Comparison of ENCODE assay signal across 1 cellular context in the genomic region with DNA sequence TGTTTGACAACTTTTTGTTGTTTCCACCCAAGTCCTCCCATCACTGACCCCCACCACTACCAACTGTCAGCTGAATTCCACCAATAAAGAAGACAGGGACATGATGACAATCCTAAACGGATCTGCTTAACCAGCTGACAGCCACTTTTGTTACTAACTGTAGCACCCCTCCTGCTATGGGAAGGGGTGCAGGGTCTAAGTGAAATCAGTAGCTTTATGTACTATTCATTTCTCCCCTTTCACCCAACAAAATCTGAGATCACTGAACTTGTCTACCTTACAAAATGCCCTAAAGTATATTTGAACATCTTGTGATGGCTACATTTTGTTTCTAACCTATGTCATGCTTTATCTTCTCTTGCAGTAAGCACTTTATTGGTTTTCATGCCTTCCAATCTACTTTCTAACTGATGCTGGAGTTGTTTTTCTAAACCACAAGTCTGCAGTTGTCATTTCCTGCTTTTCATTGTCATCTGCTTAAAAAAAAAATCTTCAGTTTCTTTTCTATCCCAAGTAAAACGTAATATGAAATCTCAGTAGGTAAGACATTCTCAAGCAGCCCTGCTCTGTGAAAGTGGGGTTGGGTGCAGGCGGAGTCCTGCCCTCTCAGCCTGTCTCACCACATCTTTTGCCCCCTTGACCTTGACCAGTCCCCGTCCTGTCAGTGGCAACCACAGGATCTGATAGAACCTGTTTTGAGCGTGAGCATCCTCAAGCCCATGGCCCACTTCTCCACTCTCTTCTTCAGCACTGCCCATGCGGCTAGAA.
TF ChIP-seq lines count a peak whose summit lies in the region.

No MANE protein-coding gene starts in this region.

TF ChIP-seq in H1, 55 proteins besides CTCF, POLR2A, EP300 and RAD21:
- TF ChIP-seq, protein P1, sequence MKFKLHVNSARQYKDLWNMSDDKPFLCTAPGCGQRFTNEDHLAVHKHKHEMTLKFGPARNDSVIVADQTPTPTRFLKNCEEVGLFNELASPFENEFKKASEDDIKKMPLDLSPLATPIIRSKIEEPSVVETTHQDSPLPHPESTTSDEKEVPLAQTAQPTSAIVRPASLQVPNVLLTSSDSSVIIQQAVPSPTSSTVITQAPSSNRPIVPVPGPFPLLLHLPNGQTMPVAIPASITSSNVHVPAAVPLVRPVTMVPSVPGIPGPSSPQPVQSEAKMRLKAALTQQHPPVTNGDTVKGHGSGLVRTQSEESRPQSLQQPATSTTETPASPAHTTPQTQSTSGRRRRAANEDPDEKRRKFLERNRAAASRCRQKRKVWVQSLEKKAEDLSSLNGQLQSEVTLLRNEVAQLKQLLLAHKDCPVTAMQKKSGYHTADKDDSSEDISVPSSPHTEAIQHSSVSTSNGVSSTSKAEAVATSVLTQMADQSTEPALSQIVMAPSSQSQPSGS (IDR thresholded peaks at IDR 0.05; ENCODE audit: low read length), result no peak
- TF ChIP-seq RFX5 (IDR thresholded peaks at IDR 0.05; ENCODE audit: borderline replicate concordance, low read depth, low read length), result no peak
- TF ChIP-seq, protein P2, sequence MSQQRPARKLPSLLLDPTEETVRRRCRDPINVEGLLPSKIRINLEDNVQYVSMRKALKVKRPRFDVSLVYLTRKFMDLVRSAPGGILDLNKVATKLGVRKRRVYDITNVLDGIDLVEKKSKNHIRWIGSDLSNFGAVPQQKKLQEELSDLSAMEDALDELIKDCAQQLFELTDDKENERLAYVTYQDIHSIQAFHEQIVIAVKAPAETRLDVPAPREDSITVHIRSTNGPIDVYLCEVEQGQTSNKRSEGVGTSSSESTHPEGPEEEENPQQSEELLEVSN (IDR thresholded peaks at IDR 0.05), result no peak
- no peak for TF ChIP-seq KDM5A (IDR thresholded peaks at IDR 0.05; ENCODE audit: low read length)
- TF ChIP-seq CBX8 (IDR thresholded peaks at IDR 0.05; ENCODE audit: borderline replicate concordance, low read depth, low read length), result no peak
- TF ChIP-seq MAFK (IDR thresholded peaks at IDR 0.05; ENCODE audit: low read depth, low read length), result no peak
- TF ChIP-seq BRCA1 (IDR thresholded peaks at IDR 0.05; ENCODE audit: low read depth, low read length), result no peak
- no peak for TF ChIP-seq SUZ12 (IDR thresholded peaks at IDR 0.05; ENCODE audit: low read length)
- no peak for TF ChIP-seq HDAC2 (IDR thresholded peaks at IDR 0.05; ENCODE audit: borderline replicate concordance in 1 of 2, low read depth in 2 of 2, low read length in 2 of 2)
- TF ChIP-seq, protein P3, sequence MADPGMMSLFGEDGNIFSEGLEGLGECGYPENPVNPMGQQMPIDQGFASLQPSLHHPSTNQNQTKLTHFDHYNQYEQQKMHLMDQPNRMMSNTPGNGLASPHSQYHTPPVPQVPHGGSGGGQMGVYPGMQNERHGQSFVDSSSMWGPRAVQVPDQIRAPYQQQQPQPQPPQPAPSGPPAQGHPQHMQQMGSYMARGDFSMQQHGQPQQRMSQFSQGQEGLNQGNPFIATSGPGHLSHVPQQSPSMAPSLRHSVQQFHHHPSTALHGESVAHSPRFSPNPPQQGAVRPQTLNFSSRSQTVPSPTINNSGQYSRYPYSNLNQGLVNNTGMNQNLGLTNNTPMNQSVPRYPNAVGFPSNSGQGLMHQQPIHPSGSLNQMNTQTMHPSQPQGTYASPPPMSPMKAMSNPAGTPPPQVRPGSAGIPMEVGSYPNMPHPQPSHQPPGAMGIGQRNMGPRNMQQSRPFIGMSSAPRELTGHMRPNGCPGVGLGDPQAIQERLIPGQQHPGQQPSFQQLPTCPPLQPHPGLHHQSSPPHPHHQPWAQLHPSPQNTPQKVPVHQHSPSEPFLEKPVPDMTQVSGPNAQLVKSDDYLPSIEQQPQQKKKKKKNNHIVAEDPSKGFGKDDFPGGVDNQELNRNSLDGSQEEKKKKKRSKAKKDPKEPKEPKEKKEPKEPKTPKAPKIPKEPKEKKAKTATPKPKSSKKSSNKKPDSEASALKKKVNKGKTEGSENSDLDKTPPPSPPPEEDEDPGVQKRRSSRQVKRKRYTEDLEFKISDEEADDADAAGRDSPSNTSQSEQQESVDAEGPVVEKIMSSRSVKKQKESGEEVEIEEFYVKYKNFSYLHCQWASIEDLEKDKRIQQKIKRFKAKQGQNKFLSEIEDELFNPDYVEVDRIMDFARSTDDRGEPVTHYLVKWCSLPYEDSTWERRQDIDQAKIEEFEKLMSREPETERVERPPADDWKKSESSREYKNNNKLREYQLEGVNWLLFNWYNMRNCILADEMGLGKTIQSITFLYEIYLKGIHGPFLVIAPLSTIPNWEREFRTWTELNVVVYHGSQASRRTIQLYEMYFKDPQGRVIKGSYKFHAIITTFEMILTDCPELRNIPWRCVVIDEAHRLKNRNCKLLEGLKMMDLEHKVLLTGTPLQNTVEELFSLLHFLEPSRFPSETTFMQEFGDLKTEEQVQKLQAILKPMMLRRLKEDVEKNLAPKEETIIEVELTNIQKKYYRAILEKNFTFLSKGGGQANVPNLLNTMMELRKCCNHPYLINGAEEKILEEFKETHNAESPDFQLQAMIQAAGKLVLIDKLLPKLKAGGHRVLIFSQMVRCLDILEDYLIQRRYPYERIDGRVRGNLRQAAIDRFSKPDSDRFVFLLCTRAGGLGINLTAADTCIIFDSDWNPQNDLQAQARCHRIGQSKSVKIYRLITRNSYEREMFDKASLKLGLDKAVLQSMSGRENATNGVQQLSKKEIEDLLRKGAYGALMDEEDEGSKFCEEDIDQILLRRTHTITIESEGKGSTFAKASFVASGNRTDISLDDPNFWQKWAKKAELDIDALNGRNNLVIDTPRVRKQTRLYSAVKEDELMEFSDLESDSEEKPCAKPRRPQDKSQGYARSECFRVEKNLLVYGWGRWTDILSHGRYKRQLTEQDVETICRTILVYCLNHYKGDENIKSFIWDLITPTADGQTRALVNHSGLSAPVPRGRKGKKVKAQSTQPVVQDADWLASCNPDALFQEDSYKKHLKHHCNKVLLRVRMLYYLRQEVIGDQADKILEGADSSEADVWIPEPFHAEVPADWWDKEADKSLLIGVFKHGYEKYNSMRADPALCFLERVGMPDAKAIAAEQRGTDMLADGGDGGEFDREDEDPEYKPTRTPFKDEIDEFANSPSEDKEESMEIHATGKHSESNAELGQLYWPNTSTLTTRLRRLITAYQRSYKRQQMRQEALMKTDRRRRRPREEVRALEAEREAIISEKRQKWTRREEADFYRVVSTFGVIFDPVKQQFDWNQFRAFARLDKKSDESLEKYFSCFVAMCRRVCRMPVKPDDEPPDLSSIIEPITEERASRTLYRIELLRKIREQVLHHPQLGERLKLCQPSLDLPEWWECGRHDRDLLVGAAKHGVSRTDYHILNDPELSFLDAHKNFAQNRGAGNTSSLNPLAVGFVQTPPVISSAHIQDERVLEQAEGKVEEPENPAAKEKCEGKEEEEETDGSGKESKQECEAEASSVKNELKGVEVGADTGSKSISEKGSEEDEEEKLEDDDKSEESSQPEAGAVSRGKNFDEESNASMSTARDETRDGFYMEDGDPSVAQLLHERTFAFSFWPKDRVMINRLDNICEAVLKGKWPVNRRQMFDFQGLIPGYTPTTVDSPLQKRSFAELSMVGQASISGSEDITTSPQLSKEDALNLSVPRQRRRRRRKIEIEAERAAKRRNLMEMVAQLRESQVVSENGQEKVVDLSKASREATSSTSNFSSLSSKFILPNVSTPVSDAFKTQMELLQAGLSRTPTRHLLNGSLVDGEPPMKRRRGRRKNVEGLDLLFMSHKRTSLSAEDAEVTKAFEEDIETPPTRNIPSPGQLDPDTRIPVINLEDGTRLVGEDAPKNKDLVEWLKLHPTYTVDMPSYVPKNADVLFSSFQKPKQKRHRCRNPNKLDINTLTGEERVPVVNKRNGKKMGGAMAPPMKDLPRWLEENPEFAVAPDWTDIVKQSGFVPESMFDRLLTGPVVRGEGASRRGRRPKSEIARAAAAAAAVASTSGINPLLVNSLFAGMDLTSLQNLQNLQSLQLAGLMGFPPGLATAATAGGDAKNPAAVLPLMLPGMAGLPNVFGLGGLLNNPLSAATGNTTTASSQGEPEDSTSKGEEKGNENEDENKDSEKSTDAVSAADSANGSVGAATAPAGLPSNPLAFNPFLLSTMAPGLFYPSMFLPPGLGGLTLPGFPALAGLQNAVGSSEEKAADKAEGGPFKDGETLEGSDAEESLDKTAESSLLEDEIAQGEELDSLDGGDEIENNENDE (IDR thresholded peaks at IDR 0.05; ENCODE audit: insufficient replicate concordance, low read length), result no peak
- TF ChIP-seq ASH2L (IDR thresholded peaks at IDR 0.05; ENCODE audit: low read length), result no peak
- TF ChIP-seq FOSL1 (IDR thresholded peaks at IDR 0.05; ENCODE audit: insufficient read depth, low read depth, low read length), result no peak
